Comparison of ENCODE assay signal across 8 cellular contexts in the genomic region with DNA sequence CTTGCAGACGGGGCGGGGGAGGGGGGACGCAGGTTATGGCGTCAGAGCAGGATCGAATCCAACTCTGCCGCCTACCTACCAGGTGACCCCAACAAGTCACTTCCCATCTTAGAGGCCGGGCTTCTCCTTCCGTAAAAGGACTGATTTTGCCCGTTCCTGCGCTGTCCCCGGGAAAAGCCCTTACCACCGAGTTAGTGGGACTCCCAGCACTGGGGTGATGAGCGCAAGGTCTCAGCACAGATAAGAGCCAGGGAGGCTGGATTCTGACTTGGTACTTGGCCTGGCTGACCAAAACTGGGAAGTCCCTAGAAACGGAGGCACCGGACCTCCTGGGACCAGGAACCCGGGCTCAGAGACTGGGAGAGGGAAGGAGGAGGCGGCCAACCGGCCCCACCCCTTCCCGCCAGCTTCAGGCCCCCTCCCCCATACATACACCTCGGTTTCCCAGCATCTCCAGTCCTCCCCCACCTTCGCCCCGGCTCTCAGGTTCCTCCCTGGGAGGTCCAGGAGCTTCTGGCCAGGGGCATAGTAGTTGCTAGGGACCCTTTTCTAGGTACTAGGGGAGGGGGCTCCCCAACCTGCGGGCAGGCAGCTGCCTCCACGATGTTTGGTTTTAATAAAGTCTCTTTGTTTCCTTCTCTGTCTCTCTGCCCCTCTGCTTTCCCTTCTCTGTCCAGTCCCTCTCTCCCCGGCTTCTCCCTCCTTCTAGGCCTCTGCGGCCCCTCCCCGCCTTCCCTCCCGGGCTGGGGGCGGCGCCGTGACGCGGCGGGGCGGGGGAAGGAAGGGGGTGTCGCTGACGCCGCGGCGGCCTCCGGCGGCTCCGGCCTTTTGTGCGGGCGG. TPM values are rescaled to one million over a fixed set of nuclear protein-coding genes. Genes with fewer than 3 reads are reported as not detected.
DNase-seq lines count a peak whose midpoint lies in the region; ATAC-seq and TF ChIP-seq lines count a peak whose summit lies in the region.

A gene (plus strand): TSS at position 826 of the 840 bp plus-strand sequence. CDS start 156 bp downstream, outside the sequence.

- peak within 1 kb of the TSS; percentile 68 to 79 for H3K4me3 ChIP-seq in SK-N-SH (ENCODE audit: low read depth in 2 of 2, low read length in 1 of 2)
- H3K4me3 ChIP-seq in thymus (ENCODE audit: low read length) = peak within 1 kb of the TSS; percentile 84

- in situ Hi-C loops in Caki2 (cut with HindIII; ENCODE audit: low pct_unique_long_range_greater_than_20kb, low sequenced_read_pairs) = no loop called here

- peaks cover 57% of the 10 kb centered on the region for H3K4me1 Mint-ChIP-seq in osteocyte (ENCODE audit: unreplicated experiment)

- DNase-seq in Caki2 (ENCODE audit: low read depth) = peak; percentile 89
- DNase-seq in LoVo (ENCODE audit: low spot score) = peak; percentile 75
- peak; percentile 98 for DNase-seq in SK-N-SH
- DNase-seq in activated naive CD4-positive, alpha-beta T cell treated with anti-CD3 and anti-CD28 coated beads, Interleukin-2, amount 50 U/mL, for 72 hours (ENCODE audit: low spot score in 2 of 2) = peak; percentile 76 to 80
- DNase-seq in glomerular visceral epithelial cell (ENCODE audit: extremely low spot score) = peak; percentile 90
- DNase-seq in osteocyte (ENCODE audit: extremely low spot score, unreplicated experiment) = peak; percentile 95

- H3K79me2 ChIP-seq in SK-N-SH (ENCODE audit: insufficient read depth) = peaks cover 56% of the 10 kb centered on the region

- TF ChIP-seq RAD21 in SK-N-SH (IDR thresholded peaks at IDR 0.05; ENCODE audit: low read length) = no peak

- 3% methylated on average over 40 of the region's 45 CpGs for WGBS in SK-N-SH (ENCODE audit: low lambda C conversion rate)
- 9% methylated on average over 45 of the region's 45 CpGs for WGBS in thymus

- ATAC-seq in GM21528 (IDR thresholded peaks at IDR 0.05; ENCODE audit: low FRiP score, unreplicated experiment) = peak; percentile 52
- ATAC-seq in activated naive CD4-positive, alpha-beta T cell treated with anti-CD3 and anti-CD28 coated beads, Interleukin-2, amount 50 U/mL, for 72 hours = peak; percentile 69 to 74

- no peaks in the 10 kb centered on the region for H3K27me3 Mint-ChIP-seq in osteocyte (ENCODE audit: unreplicated experiment)

- peaks cover 30 to 35% of the 10 kb centered on the region in 2 donors for H3K36me3 Mint-ChIP-seq in activated naive CD4-positive, alpha-beta T cell treated with anti-CD3 and anti-CD28 coated beads, Interleukin-2, amount 50 U/mL, for 72 hours
- H3K36me3 Mint-ChIP-seq in osteocyte (ENCODE audit: unreplicated experiment) = no peaks in the 10 kb centered on the region

- POLR2A ChIA-PET in SK-N-SH (lab: Yijun Ruan, JAX) = interaction anchor here (0.7 to 2.5 kb wide), 3 partner anchors 9 to 37 kb away, joined by 3 to 8 read pairs (median 3); no protein-coding TSS in a partner anchor

- TF ChIP-seq CTCF in SK-N-SH (IDR thresholded peaks at IDR 0.05) (no peak), osteocyte (IDR thresholded peaks at IDR 0.05) (no peak)

- peak within 1 kb of the TSS; percentile 98 for H3K4me2 ChIP-seq in SK-N-SH

- peaks cover 7 to 16% of the 10 kb centered on the region in 2 experiments; a peak in 2 of 4 replicates for H3K4me1 ChIP-seq in SK-N-SH (ENCODE audit: control insufficient read depth in 1 of 2, insufficient read depth in 2 of 2, low read depth in 1 of 2, low read length in 1 of 2)
- H3K4me1 ChIP-seq in thymus (ENCODE audit: control insufficient read depth, insufficient read depth, low read length) = peaks cover 39% of the 10 kb centered on the region

- H3K9me2 ChIP-seq in SK-N-SH = no peaks in the 10 kb centered on the region

- peak within 1 kb of the TSS; percentile 96 to 97 for H3K27ac Mint-ChIP-seq in activated naive CD4-positive, alpha-beta T cell treated with anti-CD3 and anti-CD28 coated beads, Interleukin-2, amount 50 U/mL, for 72 hours
- peak within 1 kb of the TSS; percentile 96 for H3K27ac Mint-ChIP-seq in osteocyte (ENCODE audit: unreplicated experiment)

- H3K9me3 ChIP-seq in SK-N-SH (no peaks in the 10 kb centered on the region), thymus (ENCODE audit: control insufficient read depth) (no peaks in the 10 kb centered on the region)

- peak within 1 kb of the TSS; percentile 99 for H3K4me3 Mint-ChIP-seq in osteocyte (ENCODE audit: unreplicated experiment)

- H3K27ac ChIP-seq in SK-N-SH (ENCODE audit: low read depth in 2 of 2, low read length in 1 of 2) (peak within 1 kb of the TSS; percentile 86 to 91), thymus (ENCODE audit: low read depth) (peak within 1 kb of the TSS; percentile 97)

- H3K27me3 ChIP-seq in SK-N-SH (ENCODE audit: insufficient read depth) (no peaks in the 10 kb centered on the region), thymus (ENCODE audit: control insufficient read depth, insufficient read depth) (no peaks in the 10 kb centered on the region)

- no peak for TF ChIP-seq EP300 in SK-N-SH (IDR thresholded peaks at IDR 0.05; ENCODE audit: borderline replicate concordance in 1 of 2, low read depth in 1 of 2, low read length in 1 of 2)

- peaks cover 24% of the 10 kb centered on the region for H4K20me1 ChIP-seq in SK-N-SH (ENCODE audit: insufficient read depth)

- CTCF ChIA-PET in SK-N-SH (lab: Yijun Ruan, JAX) = interaction anchor here (1.0 to 2.7 kb wide), 7 partner anchors 12 to 73 kb away, joined by 3 to 16 read pairs (median 3); a partner anchor contains a TSS

- H3K9me3 Mint-ChIP-seq in activated naive CD4-positive, alpha-beta T cell treated with anti-CD3 and anti-CD28 coated beads, Interleukin-2, amount 50 U/mL, for 72 hours = no peaks in the 10 kb centered on the region
- H3K9me3 Mint-ChIP-seq in osteocyte (ENCODE audit: unreplicated experiment) = no peaks in the 10 kb centered on the region

- peak within 1 kb of the TSS; percentile 89 for H2AFZ ChIP-seq in SK-N-SH (ENCODE audit: low read depth)

- H3K9ac ChIP-seq in SK-N-SH = peak within 1 kb of the TSS; percentile 82

- H3F3A ChIP-seq in SK-N-SH (replicated peaks; ENCODE audit: insufficient read depth) = no peaks in the 10 kb centered on the region

- H3K36me3 ChIP-seq in SK-N-SH (replicated peaks in 1 of 2; ENCODE audit: control insufficient read depth in 1 of 2, insufficient read depth in 2 of 2, low read length in 1 of 2) (no peaks in the 10 kb centered on the region), thymus (ENCODE audit: control insufficient read depth, insufficient read depth) (peaks cover under 1% of the 10 kb centered on the region)

TF ChIP-seq in SK-N-SH, 30 proteins besides CTCF, POLR2A, EP300 and RAD21:
- TF ChIP-seq POLR2AphosphoS5 (IDR thresholded peaks at IDR 0.05; ENCODE audit: low read depth, low read length) = peak; percentile 83
- TF ChIP-seq, protein P1, sequence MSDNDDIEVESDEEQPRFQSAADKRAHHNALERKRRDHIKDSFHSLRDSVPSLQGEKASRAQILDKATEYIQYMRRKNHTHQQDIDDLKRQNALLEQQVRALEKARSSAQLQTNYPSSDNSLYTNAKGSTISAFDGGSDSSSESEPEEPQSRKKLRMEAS (IDR thresholded peaks at IDR 0.05; ENCODE audit: low read depth) = no peak
- no peak for TF ChIP-seq FOXJ3 (CRISPR knock-in tag; IDR thresholded peaks at IDR 0.05)
- TF ChIP-seq TAF1 (IDR thresholded peaks at IDR 0.05; ENCODE audit: borderline replicate concordance, low read depth, low read length) = peak; percentile 83

RNA-seq across cellular contexts. Expression of the gene that starts here (rescaled TPM):
- 32.8 and 44.9 TPM in 2 replicates for total RNA-seq in Caki2 (2014; rRNA removed; shearing (Covaris generic); ENCODE audit: low replicate concordance)
- polyA plus RNA-seq in SK-N-SH (2012; rRNA removed) (64.6 and 81.9 TPM in 2 replicates), thymus (51.9 TPM)
- 55.0 and 68.3 TPM in 2 replicates for polyA plus RNA-seq in SK-N-SH (2012; cell fraction: cytosol; rRNA removed)
- 145 and 165 TPM in 2 replicates for polyA plus RNA-seq in SK-N-SH (2012; cell fraction: nucleus; rRNA removed)
- total RNA-seq in activated naive CD4-positive, alpha-beta T cell treated with anti-CD3 and anti-CD28 coated beads, Interleukin-2, amount 50 U/mL, for 72 hours = 100 to 1,000 TPM; 158 to 160 TPM
- 77.8 and 80.8 TPM in 2 replicates for total RNA-seq in osteocyte

Comparison
In these comparisons a context has a peak if more than half of its experiments do, and no peak if none do; other contexts are left out.
1. Peak in every context shown above with its lines: DNase-seq, ATAC-seq, H3K4me3 ChIP-seq and H3K27ac ChIP-seq.